Comparison of ENCODE assay signal across 1 cellular context in the genomic region with DNA sequence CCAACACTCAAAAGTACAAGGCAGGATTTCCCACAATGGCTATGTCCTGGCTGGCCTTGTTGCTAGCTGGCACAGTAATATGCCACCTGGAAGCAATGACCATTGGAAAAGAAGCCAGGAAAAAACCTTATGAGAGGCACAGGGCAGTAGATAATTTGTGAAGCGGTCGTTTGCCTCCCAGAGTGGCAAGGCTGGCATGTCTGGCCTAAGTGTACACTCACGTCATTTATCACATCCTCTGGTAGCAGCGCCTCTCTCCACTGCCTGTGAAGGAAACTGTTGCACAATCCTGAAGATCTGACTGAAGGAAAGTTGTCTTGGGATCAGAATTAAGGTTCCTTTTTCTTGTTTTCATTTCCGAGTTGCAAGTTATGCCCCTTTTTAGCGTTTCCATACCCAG.
TF ChIP-seq lines count a peak whose summit lies in the region.

No MANE protein-coding gene starts in this region.

TF ChIP-seq in GM12878, 131 proteins besides CTCF, POLR2A, EP300 and RAD21 (continued from another document):
- TF ChIP-seq, protein P1, sequence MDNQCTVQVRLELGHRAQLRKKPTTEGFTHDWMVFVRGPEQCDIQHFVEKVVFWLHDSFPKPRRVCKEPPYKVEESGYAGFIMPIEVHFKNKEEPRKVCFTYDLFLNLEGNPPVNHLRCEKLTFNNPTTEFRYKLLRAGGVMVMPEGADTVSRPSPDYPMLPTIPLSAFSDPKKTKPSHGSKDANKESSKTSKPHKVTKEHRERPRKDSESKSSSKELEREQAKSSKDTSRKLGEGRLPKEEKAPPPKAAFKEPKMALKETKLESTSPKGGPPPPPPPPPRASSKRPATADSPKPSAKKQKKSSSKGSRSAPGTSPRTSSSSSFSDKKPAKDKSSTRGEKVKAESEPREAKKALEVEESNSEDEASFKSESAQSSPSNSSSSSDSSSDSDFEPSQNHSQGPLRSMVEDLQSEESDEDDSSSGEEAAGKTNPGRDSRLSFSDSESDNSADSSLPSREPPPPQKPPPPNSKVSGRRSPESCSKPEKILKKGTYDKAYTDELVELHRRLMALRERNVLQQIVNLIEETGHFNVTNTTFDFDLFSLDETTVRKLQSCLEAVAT (IDR thresholded peaks at IDR 0.05) = no peak
- TF ChIP-seq EED (IDR thresholded peaks at IDR 0.05; ENCODE audit: low read depth) (no peak), RELA (IDR thresholded peaks at IDR 0.05; ENCODE audit: borderline replicate concordance, partially characterized antibody) (no peak), PML (IDR thresholded peaks at IDR 0.05; ENCODE audit: low read length) (no peak), ZNF274 (IDR thresholded peaks at IDR 0.05; ENCODE audit: insufficient read depth, insufficient read length) (no peak), ZNF622 (IDR thresholded peaks at IDR 0.05) (no peak), SP1 (IDR thresholded peaks at IDR 0.05; ENCODE audit: low read depth, low read length) (no peak), CREM (IDR thresholded peaks at IDR 0.05; ENCODE audit: low read depth) (no peak), LARP7 (IDR thresholded peaks at IDR 0.05) (no peak), NR2C1 (IDR thresholded peaks at IDR 0.05) (no peak), HDAC6 (IDR thresholded peaks at IDR 0.05; ENCODE audit: unreplicated experiment) (no peak), NR2C2 (IDR thresholded peaks at IDR 0.05; ENCODE audit: borderline replicate concordance, control insufficient read depth, insufficient read length, low read depth) (no peak), CEBPB (IDR thresholded peaks at IDR 0.05; ENCODE audit: borderline replicate concordance in 1 of 2, low read depth in 2 of 2, low read length in 2 of 2) (no peak; a peak in 1 of 4 replicates)
- TF ChIP-seq, protein P2, sequence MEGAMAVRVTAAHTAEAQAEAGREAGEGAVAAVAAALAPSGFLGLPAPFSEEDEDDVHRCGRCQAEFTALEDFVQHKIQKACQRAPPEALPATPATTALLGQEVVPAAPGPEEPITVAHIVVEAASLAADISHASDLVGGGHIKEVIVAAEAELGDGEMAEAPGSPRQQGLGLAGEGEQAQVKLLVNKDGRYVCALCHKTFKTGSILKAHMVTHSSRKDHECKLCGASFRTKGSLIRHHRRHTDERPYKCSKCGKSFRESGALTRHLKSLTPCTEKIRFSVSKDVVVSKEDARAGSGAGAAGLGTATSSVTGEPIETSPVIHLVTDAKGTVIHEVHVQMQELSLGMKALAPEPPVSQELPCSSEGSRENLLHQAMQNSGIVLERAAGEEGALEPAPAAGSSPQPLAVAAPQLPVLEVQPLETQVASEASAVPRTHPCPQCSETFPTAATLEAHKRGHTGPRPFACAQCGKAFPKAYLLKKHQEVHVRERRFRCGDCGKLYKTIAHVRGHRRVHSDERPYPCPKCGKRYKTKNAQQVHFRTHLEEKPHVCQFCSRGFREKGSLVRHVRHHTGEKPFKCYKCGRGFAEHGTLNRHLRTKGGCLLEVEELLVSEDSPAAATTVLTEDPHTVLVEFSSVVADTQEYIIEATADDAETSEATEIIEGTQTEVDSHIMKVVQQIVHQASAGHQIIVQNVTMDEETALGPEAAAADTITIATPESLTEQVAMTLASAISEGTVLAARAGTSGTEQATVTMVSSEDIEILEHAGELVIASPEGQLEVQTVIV (IDR thresholded peaks at IDR 0.05; ENCODE audit: borderline replicate concordance, partially characterized antibody) = no peak
- TF ChIP-seq, protein P3, sequence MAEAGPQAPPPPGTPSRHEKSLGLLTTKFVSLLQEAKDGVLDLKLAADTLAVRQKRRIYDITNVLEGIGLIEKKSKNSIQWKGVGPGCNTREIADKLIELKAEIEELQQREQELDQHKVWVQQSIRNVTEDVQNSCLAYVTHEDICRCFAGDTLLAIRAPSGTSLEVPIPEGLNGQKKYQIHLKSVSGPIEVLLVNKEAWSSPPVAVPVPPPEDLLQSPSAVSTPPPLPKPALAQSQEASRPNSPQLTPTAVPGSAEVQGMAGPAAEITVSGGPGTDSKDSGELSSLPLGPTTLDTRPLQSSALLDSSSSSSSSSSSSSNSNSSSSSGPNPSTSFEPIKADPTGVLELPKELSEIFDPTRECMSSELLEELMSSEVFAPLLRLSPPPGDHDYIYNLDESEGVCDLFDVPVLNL (IDR thresholded peaks at IDR 0.05; ENCODE audit: low read depth, low read length) = no peak
- TF ChIP-seq, protein P4, sequence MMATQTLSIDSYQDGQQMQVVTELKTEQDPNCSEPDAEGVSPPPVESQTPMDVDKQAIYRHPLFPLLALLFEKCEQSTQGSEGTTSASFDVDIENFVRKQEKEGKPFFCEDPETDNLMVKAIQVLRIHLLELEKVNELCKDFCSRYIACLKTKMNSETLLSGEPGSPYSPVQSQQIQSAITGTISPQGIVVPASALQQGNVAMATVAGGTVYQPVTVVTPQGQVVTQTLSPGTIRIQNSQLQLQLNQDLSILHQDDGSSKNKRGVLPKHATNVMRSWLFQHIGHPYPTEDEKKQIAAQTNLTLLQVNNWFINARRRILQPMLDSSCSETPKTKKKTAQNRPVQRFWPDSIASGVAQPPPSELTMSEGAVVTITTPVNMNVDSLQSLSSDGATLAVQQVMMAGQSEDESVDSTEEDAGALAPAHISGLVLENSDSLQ (IDR thresholded peaks at IDR 0.05) = no peak
